39 cellular contexts compared by ENCODE assay signal in the genomic region with DNA sequence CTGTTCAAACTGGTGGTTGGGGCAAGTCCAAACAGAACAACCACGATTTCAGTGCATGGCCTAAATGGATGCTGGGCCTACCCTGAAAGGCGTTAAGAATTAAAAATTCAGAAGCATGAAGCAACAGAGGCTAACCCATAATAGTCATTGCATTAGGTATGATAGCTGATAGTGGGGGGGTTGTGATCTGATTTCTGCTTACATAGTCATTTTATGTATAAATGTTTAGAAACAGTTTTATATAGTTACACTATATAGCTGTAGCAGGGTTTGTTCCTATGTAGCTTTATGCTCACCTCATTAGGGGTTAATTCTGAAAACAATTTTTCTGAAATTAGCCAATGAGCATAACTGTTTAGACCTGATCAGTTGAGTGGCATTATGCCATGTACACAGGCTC.
"Had no signal": no experiment of that assay in that cellular context is flagged by ENCODE, and none has a peak within 500 bp of the region (broad histone marks: within the 10 kb centered on the region; RNA-seq: fewer than 3 reads in every experiment).

No MANE protein-coding gene starts in this region.

- H3K4me1 Mint-ChIP-seq: activated CD4-positive, alpha-beta T cell treated with anti-CD3 and anti-CD28 coated beads, Interleukin-2, amount 10 ng/mL, durations not matched to agents 24 days and 14 days; activated T-helper 17 cell treated with anti-CD3 and anti-CD28 coated beads, Interleukin-2, amount 50 U/mL, for 72 hours had no signal

- H3K27ac Mint-ChIP-seq: activated B cell treated with CpG ODN at 0.5 μM for 24 hours; activated CD4-positive, alpha-beta memory T cell treated with anti-CD3 and anti-CD28 coated beads for 36 hours; activated CD4-positive, alpha-beta T cell treated with anti-CD3 and anti-CD28 coated beads, Interleukin-2, amount 10 ng/mL, durations not matched to agents 24 days and 14 days; activated CD8-positive, alpha-beta T cell treated with anti-CD3 and anti-CD28 coated beads for 36 hours; activated naive CD4-positive, alpha-beta T cell treated with anti-CD3 and anti-CD28 coated beads for 36 hours; activated naive CD4-positive, alpha-beta T cell treated with anti-CD3 and anti-CD28 coated beads, Interleukin-2, amount 50 U/mL, for 72 hours; activated naive CD8-positive, alpha-beta T cell treated with anti-CD3 and anti-CD28 coated beads for 36 hours; activated T-cell treated with anti-CD3 and anti-CD28 coated beads, Interleukin-2, amount 50 U/mL, for 72 hours; activated T-helper 1 cell treated with anti-CD3 and anti-CD28 coated beads, Interleukin-12 subunit alpha, Interleukin-12 subunit beta, Interleukin-2, Interleukin-4 antibody, amounts not matched to agents 30 ng/mL and 10 ng/mL and 1 ng/mL, durations not matched to agents 14 hours and 24 hours and 36 hours; activated T-helper 17 cell treated with anti-CD3 and anti-CD28 coated beads, Interleukin-2, amount 50 U/mL, for 72 hours; T-helper 1 cell treated with Interleukin-12 subunit alpha and Interleukin-12 subunit beta and Interleukin-4 antibody, amounts not matched to agents 30 μg/mL and 1 μg/mL, for 36 hours; T-helper 2 cell treated with Interferon-gamma antibody and Interleukin-4, amounts not matched to agents 5 μg/mL and 100 μg/mL, for 36 hours had no signal

- H3K27me3 ChIP-seq: adrenal gland, body of pancreas, brain microvascular endothelial cell, breast epithelium, cardiac muscle cell had no signal

- DNase-seq: activated B cell treated with CpG ODN at 0.5 μM for 24 hours; activated CD4-positive, alpha-beta memory T cell treated with anti-CD3 and anti-CD28 coated beads for 36 hours; activated CD4-positive, alpha-beta T cell treated with anti-CD3 and anti-CD28 coated beads for 4 hours; activated CD4-positive, alpha-beta T cell treated with anti-CD3 and anti-CD28 coated beads, Interleukin-2, amount 10 ng/mL, durations not matched to agents 24 days and 14 days; activated CD4-positive, alpha-beta T cell treated with anti-CD3 and anti-CD28 coated beads, Interleukin-2, amount 50 U/mL, for 1 hour; activated CD4-positive, alpha-beta T cell treated with anti-CD3 and anti-CD28 coated beads, Interleukin-2, amount 50 U/mL, for 4 hours; activated CD4-positive, CD25-positive, alpha-beta regulatory T cell treated with anti-CD3 and anti-CD28 coated beads, Interleukin-2, amount 50 U/mL, for 72 hours; activated CD8-positive, alpha-beta memory T cell treated with anti-CD3 and anti-CD28 coated beads, Interleukin-2, amount 50 U/mL, for 4 hours; activated CD8-positive, alpha-beta T cell treated with anti-CD3 and anti-CD28 coated beads for 36 hours; activated effector memory CD4-positive, alpha-beta T cell treated with anti-CD3 and anti-CD28 coated beads, Interleukin-2, amount 50 U/mL, for 16 hours; activated gamma-delta T cell treated with Interleukin-2 at 50 U/mL for 16 hours; activated naive CD4-positive, alpha-beta T cell; activated naive CD4-positive, alpha-beta T cell treated with anti-CD3 and anti-CD28 coated beads for 36 hours; activated naive CD4-positive, alpha-beta T cell treated with anti-CD3 and anti-CD28 coated beads, Interleukin-2, amount 50 U/mL, for 16 hours; activated naive CD8-positive, alpha-beta T cell treated with anti-CD3 and anti-CD28 coated beads for 36 hours; activated T-cell treated with anti-CD3 and anti-CD28 coated beads for 4 hours; activated T-cell treated with anti-CD3 and anti-CD28 coated beads, Interleukin-2, amount 50 U/mL, for 1 hour; activated T-cell treated with anti-CD3 and anti-CD28 coated beads, Interleukin-2, amount 50 U/mL, for 4 hours; activated T-cell treated with anti-CD3 and anti-CD28 coated beads, Interleukin-2, amount 50 U/mL, for 72 hours; adrenal gland; amniotic stem cell; aorta; body of pancreas; brain microvascular endothelial cell; caudate nucleus; cerebellar nuclear complex; T-helper 2 cell; T-helper 9 cell had no signal

- H3K4me1 ChIP-seq: body of pancreas, breast epithelium had no signal

- FAIRE-seq: astrocyte, TTC549 had no signal

- H3K36me3 ChIP-seq: breast epithelium had no signal

- H3K9me3 Mint-ChIP-seq: activated T-helper 17 cell treated with anti-CD3 and anti-CD28 coated beads, Interleukin-2, amount 50 U/mL, for 72 hours had no signal

- H3K4me3 ChIP-seq: adrenal gland, body of pancreas, breast epithelium, cardiac muscle cell had no signal

- H3K9me3 ChIP-seq: adrenal gland, body of pancreas, breast epithelium had no signal

- H3K27ac ChIP-seq: adrenal gland, body of pancreas, brain microvascular endothelial cell, breast epithelium, cardiac muscle cell, VCaP had no signal

- H3K4me3 Mint-ChIP-seq: activated B cell treated with CpG ODN at 0.5 μM for 24 hours; activated CD4-positive, alpha-beta memory T cell treated with anti-CD3 and anti-CD28 coated beads for 36 hours; activated CD4-positive, alpha-beta T cell treated with anti-CD3 and anti-CD28 coated beads, Interleukin-2, amount 10 ng/mL, durations not matched to agents 24 days and 14 days; activated CD8-positive, alpha-beta T cell treated with anti-CD3 and anti-CD28 coated beads for 36 hours; activated naive CD4-positive, alpha-beta T cell treated with anti-CD3 and anti-CD28 coated beads for 36 hours; activated naive CD8-positive, alpha-beta T cell treated with anti-CD3 and anti-CD28 coated beads for 36 hours; activated T-cell treated with anti-CD3 and anti-CD28 coated beads, Interleukin-2, amount 50 U/mL, for 4 hours; activated T-cell treated with anti-CD3 and anti-CD28 coated beads, Interleukin-2, amount 50 U/mL, for 72 hours; activated T-helper 1 cell treated with anti-CD3 and anti-CD28 coated beads, Interleukin-12 subunit alpha, Interleukin-12 subunit beta, Interleukin-2, Interleukin-4 antibody, amounts not matched to agents 30 ng/mL and 10 ng/mL and 1 ng/mL, durations not matched to agents 14 hours and 24 hours and 36 hours; activated T-helper 17 cell treated with anti-CD3 and anti-CD28 coated beads, Interleukin-2, amount 50 U/mL, for 72 hours; central memory CD8-positive, alpha-beta T cell; T-helper 1 cell treated with Interleukin-12 subunit alpha and Interleukin-12 subunit beta and Interleukin-4 antibody, amounts not matched to agents 30 μg/mL and 1 μg/mL, for 36 hours; T-helper 2 cell treated with Interferon-gamma antibody and Interleukin-4, amounts not matched to agents 5 μg/mL and 100 μg/mL, for 36 hours had no signal

- ATAC-seq: activated CD8-positive, alpha-beta T cell treated with anti-CD3 and anti-CD28 coated beads for 36 hours; activated naive CD4-positive, alpha-beta T cell treated with anti-CD3 and anti-CD28 coated beads, Interleukin-2, amount 50 U/mL, for 72 hours; activated T-cell treated with anti-CD3 and anti-CD28 coated beads, Interleukin-2, amount 50 U/mL, for 4 hours; activated T-cell treated with anti-CD3 and anti-CD28 coated beads, Interleukin-2, amount 50 U/mL, for 72 hours; activated T-helper 17 cell treated with anti-CD3 and anti-CD28 coated beads, Interleukin-2, amount 50 U/mL, for 72 hours; body of pancreas had no signal
